1 cellular context compared by ENCODE assay signal in genomic region chr13:23160241-23161175, GRCh38.
TF ChIP-seq lines count a peak whose summit lies in the region.

No MANE protein-coding gene starts in this region.

TF ChIP-seq in SK-N-SH, 30 proteins besides CTCF, POLR2A, EP300 and RAD21 (continued from another document):
- TF ChIP-seq POLR2AphosphoS5 (IDR thresholded peaks at IDR 0.05; ENCODE audit: low read depth, low read length) (no peak), IRF3 (IDR thresholded peaks at IDR 0.05; ENCODE audit: low read depth, low read length) (no peak), FOXJ3 (CRISPR knock-in tag; IDR thresholded peaks at IDR 0.05) (no peak), SIN3A (IDR thresholded peaks at IDR 0.05; ENCODE audit: borderline replicate concordance, low read depth, low read length) (no peak), FOXM1 (IDR thresholded peaks at IDR 0.05; ENCODE audit: low read depth) (no peak), RFX5 (IDR thresholded peaks at IDR 0.05; ENCODE audit: low read length) (no peak), RCOR1 (IDR thresholded peaks at IDR 0.05; ENCODE audit: low read length) (no peak), ELF1 (IDR thresholded peaks at IDR 0.05) (no peak), PBX3 (IDR thresholded peaks at IDR 0.05) (no peak)
TF ChIP-seq in SK-N-SH: peak in this region for 0.
